Comparison of ENCODE assay signal across 1 cellular context in the genomic region with DNA sequence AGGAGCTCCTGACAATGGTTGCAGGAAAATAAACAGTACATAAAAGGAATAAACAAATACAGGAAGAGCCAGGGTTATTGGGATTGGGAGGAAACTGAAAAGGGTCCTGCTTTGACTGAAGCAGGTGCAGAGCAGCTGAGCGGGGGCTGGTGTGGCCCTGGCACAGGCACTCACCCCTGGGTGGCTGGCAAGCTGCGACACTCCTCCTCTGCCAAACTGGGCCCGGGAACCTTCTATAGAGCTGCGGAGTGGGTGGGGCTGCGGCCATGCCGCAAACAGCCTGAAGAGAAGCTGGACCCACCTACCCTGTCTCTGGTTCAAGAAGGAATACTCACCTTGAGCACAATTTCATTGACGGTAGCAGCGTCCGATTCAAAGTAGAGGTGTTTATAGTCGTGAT.
TF ChIP-seq lines count a peak whose summit lies in the region.

No MANE protein-coding gene starts in this region.

TF ChIP-seq in SK-N-SH treated with all-trans-retinoic acid at 6 μM for 48 hours, 23 proteins besides CTCF, POLR2A, EP300 and RAD21 (continued from another document):
- TF ChIP-seq ARNTL (CRISPR knock-in tag; IDR thresholded peaks at IDR 0.05; ENCODE audit: borderline replicate concordance, low read depth) (no peak), BACH2 (CRISPR knock-in tag; IDR thresholded peaks at IDR 0.05; ENCODE audit: borderline replicate concordance) (no peak)
